In genomic region chr10:27366769-27367168, GRCh38 we compare ENCODE assay signal across 15 cellular contexts.
"Had no signal": no experiment of that assay in that cellular context is flagged by ENCODE, and none has a peak within 500 bp of the region (broad histone marks: within the 10 kb centered on the region; RNA-seq: fewer than 3 reads in every experiment).

No MANE protein-coding gene starts in this region.

- H3K9me3 Mint-ChIP-seq: activated CD4-positive, alpha-beta memory T cell treated with anti-CD3 and anti-CD28 coated beads, Interleukin-2, amount 10 ng/mL, durations not matched to agents 7 days and 5 days; activated naive CD8-positive, alpha-beta T cell treated with anti-CD3 and anti-CD28 coated beads, Interleukin-2, amount 10 ng/mL, durations not matched to agents 7 days and 5 days; activated T-cell treated with anti-CD3 and anti-CD28 coated beads, Interleukin-2, amount 50 U/mL, for 24 hours; central memory CD8-positive, alpha-beta T cell; neural crest cell had no signal

- H3K4me3 Mint-ChIP-seq: activated CD4-positive, alpha-beta memory T cell treated with anti-CD3 and anti-CD28 coated beads, Interleukin-2, amount 10 ng/mL, durations not matched to agents 7 days and 5 days; activated CD4-positive, alpha-beta T cell treated with anti-CD3 and anti-CD28 coated beads for 36 hours; activated naive CD8-positive, alpha-beta T cell treated with anti-CD3 and anti-CD28 coated beads, Interleukin-2, amount 10 ng/mL, durations not matched to agents 7 days and 5 days; activated T-cell treated with anti-CD3 and anti-CD28 coated beads, Interleukin-2, amount 50 U/mL, for 24 hours; brain; central memory CD8-positive, alpha-beta T cell; neural crest cell had no signal

- ATAC-seq: activated CD4-positive, alpha-beta T cell treated with anti-CD3 and anti-CD28 coated beads for 36 hours; left lung; right cardiac atrium had no signal

- H3K27me3 Mint-ChIP-seq: activated naive CD8-positive, alpha-beta T cell treated with anti-CD3 and anti-CD28 coated beads, Interleukin-2, amount 10 ng/mL, durations not matched to agents 7 days and 5 days; activated T-cell treated with anti-CD3 and anti-CD28 coated beads, Interleukin-2, amount 50 U/mL, for 24 hours; central memory CD8-positive, alpha-beta T cell had no signal

- H3K4me1 Mint-ChIP-seq: activated naive CD8-positive, alpha-beta T cell treated with anti-CD3 and anti-CD28 coated beads, Interleukin-2, amount 10 ng/mL, durations not matched to agents 7 days and 5 days; brain; central memory CD8-positive, alpha-beta T cell; neural crest cell had no signal

- H3K27ac Mint-ChIP-seq: activated CD4-positive, alpha-beta memory T cell treated with anti-CD3 and anti-CD28 coated beads, Interleukin-2, amount 10 ng/mL, durations not matched to agents 7 days and 5 days; activated CD4-positive, alpha-beta T cell treated with anti-CD3 and anti-CD28 coated beads for 36 hours; activated naive CD8-positive, alpha-beta T cell treated with anti-CD3 and anti-CD28 coated beads, Interleukin-2, amount 10 ng/mL, durations not matched to agents 7 days and 5 days; activated T-cell treated with anti-CD3 and anti-CD28 coated beads, Interleukin-2, amount 50 U/mL, for 24 hours; brain had no signal

- DNase-seq: activated CD4-positive, alpha-beta memory T cell treated with anti-CD3 and anti-CD28 coated beads, Interleukin-2, amount 10 ng/mL, durations not matched to agents 7 days and 5 days; activated CD4-positive, alpha-beta T cell treated with anti-CD3 and anti-CD28 coated beads for 36 hours; activated gamma-delta T cell; activated naive CD8-positive, alpha-beta T cell treated with anti-CD3 and anti-CD28 coated beads, Interleukin-2, amount 10 ng/mL, durations not matched to agents 7 days and 5 days; activated T-cell treated with anti-CD3 and anti-CD28 coated beads, Interleukin-2, amount 50 U/mL, for 24 hours; hippocampal formation; left lung; mammary epithelial cell; right cardiac atrium; stimulated activated CD4-positive, alpha-beta T cell treated with anti-CD3 and anti-CD28 coated beads, Interleukin-4, amount 100 ng/mL, for 24 hours; stimulated activated naive CD4-positive, alpha-beta T cell treated with Interleukin-2 at 50 U/mL for 16 hours; substantia nigra had no signal

- H3K36me3 Mint-ChIP-seq: activated naive CD8-positive, alpha-beta T cell treated with anti-CD3 and anti-CD28 coated beads, Interleukin-2, amount 10 ng/mL, durations not matched to agents 7 days and 5 days; brain had no signal
